Comparison of ENCODE assay signal across 1 cellular context in genomic region chr17:66300956-66301355, GRCh38.
TF ChIP-seq lines count a peak whose summit lies in the region.

No MANE protein-coding gene starts in this region.

TF ChIP-seq in A549, 52 proteins besides CTCF, POLR2A, EP300 and RAD21 (continued from another document):
- TF ChIP-seq JUNB (IDR thresholded peaks at IDR 0.05) (no peak), RARB (CRISPR knock-in tag; IDR thresholded peaks at IDR 0.05) (no peak), FOXS1 (CRISPR knock-in tag; IDR thresholded peaks at IDR 0.05) (no peak), ZC3H11A (IDR thresholded peaks at IDR 0.05) (no peak), GATA3 (IDR thresholded peaks at IDR 0.05; ENCODE audit: borderline replicate concordance) (no peak), CHD4 (IDR thresholded peaks at IDR 0.05; ENCODE audit: borderline replicate concordance) (no peak)
